Comparison of ENCODE assay signal across 16 cellular contexts in genomic region chr20:49395659-49396058, GRCh38.
A peak's percentile ranks its signal among the peaks of the same experiment; 100 is the strongest.
DNase-seq lines count a peak whose midpoint lies in the region; ATAC-seq, FAIRE-seq and TF ChIP-seq lines count a peak whose summit lies in the region.
"Had no signal": no experiment of that assay in that cellular context is flagged by ENCODE, and none has a peak within 500 bp of the region (broad histone marks: within the 10 kb centered on the region; RNA-seq: fewer than 3 reads in every experiment).

No MANE protein-coding gene starts in this region.

- H3K27me3 ChIP-seq in HepG2 (ENCODE audit: control insufficient read depth in 1 of 2, insufficient read depth in 2 of 2, low read length in 2 of 2) (peaks cover 2 to 15% of the 10 kb centered on the region in 2 experiments; a peak in 3 of 5 replicates), right lobe of liver (no peaks in the 10 kb centered on the region), gastroesophageal sphincter (no peaks in the 10 kb centered on the region), gastrocnemius medialis (no peaks in the 10 kb centered on the region), vagina (no peaks in the 10 kb centered on the region)
- H3K27me3 ChIP-seq: BLaER1 had no signal

- in situ Hi-C loops in HepG2 (cut with HindIII; ENCODE audit: extremely low pct_ligation_motif_present, low pct_unique_long_range_greater_than_20kb) (no loop called here), gastrocnemius medialis (cut with MboI; ENCODE audit: low sequenced_read_pairs in 4 of 4) (no loop called here)

- no peaks in the 10 kb centered on the region for H3K36me3 Mint-ChIP-seq in stimulated activated effector memory CD8-positive, alpha-beta T cell treated with anti-CD3 and anti-CD28 coated beads, Interleukin-12 subunit alpha, Interleukin-12 subunit beta, amount 100 ng/mL, for 72 hours

- H4K20me1 ChIP-seq in HepG2 (ENCODE audit: insufficient read depth, low read length): no peaks in the 10 kb centered on the region
- H4K20me1 ChIP-seq: BLaER1 had no signal

- no peak for DNase-seq in HepG2 (ENCODE audit: low spot score)
- DNase-seq in right lobe of liver: no peak
- DNase-seq in gastrocnemius medialis: no peak
- no peak for DNase-seq in vagina (ENCODE audit: extremely low spot score in 2 of 2)
- no peak for DNase-seq in stimulated activated effector memory CD8-positive, alpha-beta T cell treated with anti-CD3 and anti-CD28 coated beads, Interleukin-12 subunit alpha, Interleukin-12 subunit beta, amount 100 ng/mL, for 72 hours (ENCODE audit: low spot score in 2 of 2)
- DNase-seq: 8988T, GF-D8, Kasumi-1, NCI-H1930, NCI-H2171, NCI-H774 had no signal

- H3K9me3 Mint-ChIP-seq in stimulated activated effector memory CD8-positive, alpha-beta T cell treated with anti-CD3 and anti-CD28 coated beads, Interleukin-12 subunit alpha, Interleukin-12 subunit beta, amount 100 ng/mL, for 72 hours: no peaks in the 10 kb centered on the region

- FAIRE-seq in HepG2 (lab: Jason Lieb, UNC): no peak

- no peaks in the 10 kb centered on the region for H3K79me2 ChIP-seq in HepG2 (ENCODE audit: insufficient read depth, low read length)

- CTCF ChIA-PET in HepG2 (lab: Yijun Ruan, JAX; ENCODE audit: low intra/inter-chr PET ratio, low total read pairs): no interaction called here

- no peak overlapping the region for H3K27ac Mint-ChIP-seq in stimulated activated effector memory CD8-positive, alpha-beta T cell treated with anti-CD3 and anti-CD28 coated beads, Interleukin-12 subunit alpha, Interleukin-12 subunit beta, amount 100 ng/mL, for 72 hours

- H2AFZ ChIP-seq in HepG2 (ENCODE audit: low read length): no peak overlapping the region
- H2AFZ ChIP-seq: GM23248 had no signal

- no peak for TF ChIP-seq RAD21 in HepG2 (CRISPR knock-in tag; IDR thresholded peaks at IDR 0.05)

- H3K9ac ChIP-seq in HepG2 (ENCODE audit: insufficient read depth, low read depth, low read length): no peak overlapping the region
- H3K9ac ChIP-seq: BLaER1, GM23248 had no signal

- H3K27ac ChIP-seq in HepG2 (ENCODE audit: extremely low read length, insufficient read depth, low read length): no peak overlapping the region
- H3K27ac ChIP-seq in right lobe of liver: no peak overlapping the region
- H3K27ac ChIP-seq in gastroesophageal sphincter: peak overlapping the region; percentile 76 to 92 (median 90)
- peak overlapping the region; percentile 47 to 83 (median 75) for H3K27ac ChIP-seq in gastrocnemius medialis
- H3K27ac ChIP-seq in vagina: peak overlapping the region; percentile 31
- H3K27ac ChIP-seq: BLaER1, GM23248 had no signal

- H3K4me3 ChIP-seq in HepG2 (replicated peaks in 1 of 3; ENCODE audit: insufficient read depth in 1 of 3, low read depth in 2 of 3, low read length in 3 of 3) (no peak overlapping the region), right lobe of liver (no peak overlapping the region), gastroesophageal sphincter (peak overlapping the region in 1 of 2 donors; percentile 31), gastrocnemius medialis (no peak overlapping the region), vagina (no peak overlapping the region)
- H3K4me3 ChIP-seq: BLaER1, GM23248 had no signal

- intact Hi-C loops in HepG2 (cut with micrococcal nuclease; ENCODE audit: unreplicated experiment) (no loop called here), right lobe of liver (cut with DNase I) (no loop called here), gastrocnemius medialis (cut with DNase I; ENCODE audit: low total_unique reads) (no loop called here), vagina (cut with DNase I) (no loop called here)

- no peak overlapping the region for H3K4me3 Mint-ChIP-seq in stimulated activated effector memory CD8-positive, alpha-beta T cell treated with anti-CD3 and anti-CD28 coated beads, Interleukin-12 subunit alpha, Interleukin-12 subunit beta, amount 100 ng/mL, for 72 hours

- H3K4me1 Mint-ChIP-seq in stimulated activated effector memory CD8-positive, alpha-beta T cell treated with anti-CD3 and anti-CD28 coated beads, Interleukin-12 subunit alpha, Interleukin-12 subunit beta, amount 100 ng/mL, for 72 hours: no peaks in the 10 kb centered on the region

- POLR2A ChIA-PET in HepG2 (lab: Yijun Ruan, JAX): no interaction called here

- no TSS peak for BruUV-seq in HepG2 (replicated peaks; lab: Mats Ljungman, UMichigan)

- 36% methylated on average over 11 of the region's 11 CpGs for WGBS in HepG2 (ENCODE audit: low lambda C conversion rate)
- 80% methylated on average over 9 of the region's 11 CpGs for WGBS in right lobe of liver (ENCODE audit: insufficient coverage, low coverage, low lambda C conversion rate, missing lambda C conversion rate)
- 49 to 82% methylated on average over 6 to 11 of the region's 11 CpGs for WGBS in gastroesophageal sphincter (ENCODE audit: low coverage in 1 of 2), 2 donors

- H3K9me3 ChIP-seq in HepG2 (ENCODE audit: low read length) (no peaks in the 10 kb centered on the region), right lobe of liver (no peaks in the 10 kb centered on the region), gastroesophageal sphincter (no peaks in the 10 kb centered on the region), gastrocnemius medialis (no peaks in the 10 kb centered on the region), vagina (no peaks in the 10 kb centered on the region)
- H3K9me3 ChIP-seq: BLaER1 had no signal

- TF ChIP-seq POLR2A in HepG2 (IDR thresholded peaks at IDR 0.05; ENCODE audit: insufficient read depth in 1 of 2, low read depth in 2 of 2, low read length in 2 of 2) (no peak), right lobe of liver (IDR thresholded peaks at IDR 0.05) (no peak), gastroesophageal sphincter (IDR thresholded peaks at IDR 0.05) (no peak), gastrocnemius medialis (IDR thresholded peaks at IDR 0.05) (no peak), vagina (IDR thresholded peaks at IDR 0.05) (no peak)

- no peak for ATAC-seq in HepG2
- no peak for ATAC-seq in right lobe of liver
- no peak for ATAC-seq in gastroesophageal sphincter
- ATAC-seq in gastrocnemius medialis: no peak
- no peak for ATAC-seq in stimulated activated effector memory CD8-positive, alpha-beta T cell treated with anti-CD3 and anti-CD28 coated beads, Interleukin-12 subunit alpha, Interleukin-12 subunit beta, amount 100 ng/mL, for 72 hours
- ATAC-seq in HG02870 (IDR thresholded peaks at IDR 0.05; ENCODE audit: unreplicated experiment): no peak
- no peak for ATAC-seq in HG02798 (IDR thresholded peaks at IDR 0.05; ENCODE audit: poor library complexity, unreplicated experiment)

- TF ChIP-seq CTCF in HepG2 (CRISPR knock-in tag; IDR thresholded peaks at IDR 0.05) (no peak), right lobe of liver (IDR thresholded peaks at IDR 0.05) (no peak), gastroesophageal sphincter (IDR thresholded peaks at IDR 0.05) (no peak), gastrocnemius medialis (IDR thresholded peaks at IDR 0.05 in 4 of 5, conservative IDR thresholded peaks at IDR 0.05 in 1 of 5) (no peak), vagina (IDR thresholded peaks at IDR 0.05) (no peak)

- H3K4me1 ChIP-seq in HepG2 (ENCODE audit: insufficient read depth, low read length): no peaks in the 10 kb centered on the region
- no peaks in the 10 kb centered on the region for H3K4me1 ChIP-seq in right lobe of liver
- peaks cover 18 to 94% (median 18%) of the 10 kb centered on the region in 3 donors for H3K4me1 ChIP-seq in gastroesophageal sphincter
- H3K4me1 ChIP-seq in gastrocnemius medialis: peaks cover 26 to 50% of the 10 kb centered on the region in 2 donors
- peaks cover 29% of the 10 kb centered on the region for H3K4me1 ChIP-seq in vagina
- H3K4me1 ChIP-seq: BLaER1 had no signal

- TF ChIP-seq EP300 in HepG2 (IDR thresholded peaks at IDR 0.05; ENCODE audit: low read depth in 2 of 2, low read length in 2 of 2): no peak
- no peak for TF ChIP-seq EP300 in HepG2 (CRISPR knock-in tag; IDR thresholded peaks at IDR 0.05; ENCODE audit: borderline replicate concordance)
- no peak for TF ChIP-seq EP300 in gastroesophageal sphincter (IDR thresholded peaks at IDR 0.05)

- no peaks in the 10 kb centered on the region for H3K36me3 ChIP-seq in HepG2 (replicated peaks in 1 of 2; ENCODE audit: control insufficient read depth in 1 of 2, insufficient read depth in 2 of 2, low read length in 2 of 2)
- no peaks in the 10 kb centered on the region for H3K36me3 ChIP-seq in right lobe of liver
- H3K36me3 ChIP-seq in gastroesophageal sphincter: no peaks in the 10 kb centered on the region
- no peaks in the 10 kb centered on the region for H3K36me3 ChIP-seq in gastrocnemius medialis
- H3K36me3 ChIP-seq in vagina: no peaks in the 10 kb centered on the region
- H3K36me3 ChIP-seq: BLaER1 had no signal

- no peak overlapping the region for H3K4me2 ChIP-seq in HepG2 (ENCODE audit: low read depth, low read length)
- H3K4me2 ChIP-seq: BLaER1 had no signal

TF ChIP-seq in HepG2, 621 proteins besides CTCF, POLR2A, EP300 and RAD21:
- TF ChIP-seq ZMYM3 (CRISPR knock-in tag; IDR thresholded peaks at IDR 0.05): 0 out of 2 replicates have a peak, but pooled peaks have one; percentile 20
- TF ChIP-seq ZNF362 (CRISPR knock-in tag; IDR thresholded peaks at IDR 0.05; ENCODE audit: borderline replicate concordance): no peak
- TF ChIP-seq BRD4 (CRISPR knock-in tag; IDR thresholded peaks at IDR 0.05): no peak

Comparison
In these comparisons a context has a peak if more than half of its experiments do, and no peak if none do; other contexts are left out.
1. H3K27ac ChIP-seq: peak in gastroesophageal sphincter (4 of 4), gastrocnemius medialis (4 of 4) and vagina (single experiment); none in HepG2 (single experiment) and right lobe of liver (0 of 3).